8 cellular contexts compared by ENCODE assay signal in genomic region chr1:174022080-174022975, GRCh38. TPM values are rescaled to one million over a fixed set of nuclear protein-coding genes. Genes with fewer than 3 reads are reported as not detected.
A peak's percentile ranks its signal among the peaks of the same experiment; 100 is the strongest.
DNase-seq lines count a peak whose midpoint lies in the region; ATAC-seq and TF ChIP-seq lines count a peak whose summit lies in the region.

TSS of gene RC3H1 (minus strand) at chr1:174022357. CDS start at chr1:173992985, 29,372 bp downstream.

- no peak for TF ChIP-seq CTCF in ascending aorta (IDR thresholded peaks at IDR 0.05)

- H3K4me3 ChIP-seq in ascending aorta = peak within 1 kb of the TSS; percentile 88 to 100
- H3K4me3 ChIP-seq in right cardiac atrium (ENCODE audit: low read length) = peak within 1 kb of the TSS; percentile 79
- peak within 1 kb of the TSS; percentile 66 to 85 for H3K4me3 ChIP-seq in aorta (ENCODE audit: low read length in 2 of 2)

- DNase-seq in NCI-H187 treated with DMSO at 0.1 percent for 48 hours (lab: John Stamatoyannopoulos, UW) = peak; percentile 69
- peak; percentile 83 for DNase-seq in T-helper 22 cell (ENCODE audit: low read depth)
- peak; percentile 63 to 92 for DNase-seq in ascending aorta (ENCODE audit: low spot score in 2 of 2)
- peak; percentile 92 to 97 (median 96) for DNase-seq in right cardiac atrium
- peak; percentile 54 for DNase-seq in renal cortical epithelial cell (ENCODE audit: low read depth)
- DNase-seq in aorta = peak; percentile 93 to 97

- ATAC-seq in GM18502 (IDR thresholded peaks at IDR 0.05; ENCODE audit: poor library complexity, unreplicated experiment) (peak; percentile 88), HG02885 (IDR thresholded peaks at IDR 0.05; ENCODE audit: poor library complexity, unreplicated experiment) (peak; percentile 90), right cardiac atrium (peak; percentile 99), aorta (ENCODE audit: low FRiP score) (peak; percentile 98)

- H3K4me1 ChIP-seq in ascending aorta (peaks cover 19 to 22% of the 10 kb centered on the region in 2 donors), right cardiac atrium (ENCODE audit: control insufficient read depth, insufficient read depth, low read length) (peaks cover 2% of the 10 kb centered on the region), aorta (ENCODE audit: control insufficient read depth in 1 of 2, insufficient read depth in 2 of 2, low read length in 2 of 2) (peaks cover 2 to 4% of the 10 kb centered on the region in 2 donors)

- H3K27me3 ChIP-seq in ascending aorta (no peaks in the 10 kb centered on the region), right cardiac atrium (ENCODE audit: control insufficient read depth, insufficient read depth) (no peaks in the 10 kb centered on the region), aorta (ENCODE audit: control insufficient read depth in 1 of 2, insufficient read depth in 2 of 2, low read length in 1 of 2) (no peaks in the 10 kb centered on the region)

- H3K9me3 ChIP-seq in ascending aorta = no peaks in the 10 kb centered on the region
- no peaks in the 10 kb centered on the region for H3K9me3 ChIP-seq in right cardiac atrium (ENCODE audit: control insufficient read depth, low read length)
- H3K9me3 ChIP-seq in aorta (ENCODE audit: control insufficient read depth, low read length) = no peaks in the 10 kb centered on the region

- no peaks in the 10 kb centered on the region for H3K36me3 ChIP-seq in ascending aorta
- H3K36me3 ChIP-seq in aorta (ENCODE audit: control insufficient read depth in 1 of 2, insufficient read depth in 2 of 2, low read length in 1 of 2) = no peaks in the 10 kb centered on the region

- intact Hi-C loops in ascending aorta (cut with DNase I) (loop anchor here (1.0 to 10.0 kb wide), 5 partner anchors 137 to 975 kb away; partner anchors contain the start of genes CACYBP, CENPL, DARS2 and RABGAP1L), right cardiac atrium (cut with DNase I) (no loop called here), aorta (cut with DNase I) (loop anchor here in 1 of 2 donors (5.0 to 10.0 kb wide), 3 partner anchors 135 to 172 kb away; partner anchors contain the start of genes GAS5, RABGAP1L and ZBTB37)

- H3K27ac ChIP-seq in ascending aorta (peak within 1 kb of the TSS; percentile 90 to 94), right cardiac atrium (ENCODE audit: low read length) (peak within 1 kb of the TSS; percentile 100), aorta (ENCODE audit: low read depth in 1 of 2, low read length in 2 of 2) (peak within 1 kb of the TSS; percentile 92 to 97)

- WGBS in right cardiac atrium = under 1% methylated on average over 78 of the region's 78 CpGs
- WGBS in aorta, 2 donors = 1% methylated on average over 48 to 78 of the region's 78 CpGs

RNA-seq across cellular contexts. Expression of gene RC3H1, which starts in this region (rescaled TPM):
- total RNA-seq in ascending aorta = 5.1 TPM
- 10 to 100 TPM; 21.4 to 25.0 (median 23.9) TPM for total RNA-seq in right cardiac atrium
- polyA plus RNA-seq in right cardiac atrium = 4.3 TPM
- total RNA-seq in renal cortical epithelial cell = 33.0 and 56.4 TPM in 2 replicates
- total RNA-seq in aorta = 10 to 100 TPM; 33.9 to 51.7 TPM
- polyA plus RNA-seq in aorta = 1 to 10 TPM; 4.5 to 5.4 TPM

Comparison
In these comparisons a context has a peak if more than half of its experiments do, and no peak if none do; other contexts are left out.
1. Peak in every context shown above with its lines: DNase-seq, ATAC-seq, H3K4me3 ChIP-seq and H3K27ac ChIP-seq.